1 cellular context compared by ENCODE assay signal in the genomic region with DNA sequence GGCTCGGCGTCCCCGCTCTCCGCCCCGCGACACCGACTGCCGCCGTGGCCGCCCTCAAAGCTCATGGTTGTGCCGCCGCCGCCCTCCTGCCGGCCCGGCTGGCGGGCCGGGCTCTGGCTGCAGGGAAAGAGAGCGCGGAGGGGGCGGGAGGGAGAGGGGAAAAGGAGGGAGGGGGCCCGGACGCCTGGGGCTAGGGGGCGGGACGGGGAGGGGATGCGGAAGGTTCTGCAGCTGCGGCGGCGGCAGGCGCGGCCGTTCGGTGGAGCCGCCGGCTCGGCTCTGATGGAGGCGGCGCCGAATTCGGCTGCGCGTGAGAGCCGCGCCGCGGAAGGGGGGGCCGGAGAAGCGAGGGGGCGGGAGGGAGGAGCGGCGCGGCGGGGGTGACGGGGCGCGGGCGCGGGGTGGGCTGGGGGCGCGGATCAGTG.
TF ChIP-seq lines count a peak whose summit lies in the region.

A gene with protein sequence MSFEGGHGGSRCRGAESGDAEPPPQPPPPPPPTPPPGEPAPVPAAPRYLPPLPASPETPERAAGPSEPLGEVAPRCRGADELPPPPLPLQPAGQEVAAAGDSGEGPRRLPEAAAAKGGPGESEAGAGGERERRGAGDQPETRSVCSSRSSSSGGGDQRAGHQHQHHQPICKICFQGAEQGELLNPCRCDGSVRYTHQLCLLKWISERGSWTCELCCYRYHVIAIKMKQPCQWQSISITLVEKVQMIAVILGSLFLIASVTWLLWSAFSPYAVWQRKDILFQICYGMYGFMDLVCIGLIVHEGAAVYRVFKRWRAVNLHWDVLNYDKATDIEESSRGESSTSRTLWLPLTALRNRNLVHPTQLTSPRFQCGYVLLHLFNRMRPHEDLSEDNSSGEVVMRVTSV (minus strand): TSS at position 281 of the 425 bp plus-strand sequence. CDS start 216 bp downstream, at position 65.

TF ChIP-seq in H1, 55 proteins besides CTCF, POLR2A, EP300 and RAD21:
- TF ChIP-seq POU5F1 (IDR thresholded peaks at IDR 0.05; ENCODE audit: low read depth, low read length) (no peak), NRF1 (IDR thresholded peaks at IDR 0.05; ENCODE audit: low read depth, low read length) (no peak), MAFK (IDR thresholded peaks at IDR 0.05; ENCODE audit: low read depth, low read length) (no peak), EZH2 (IDR thresholded peaks at IDR 0.05; ENCODE audit: low read depth, low read length, severe bottlenecking) (no peak), KDM5A (IDR thresholded peaks at IDR 0.05; ENCODE audit: low read length) (no peak), GTF2F1 (IDR thresholded peaks at IDR 0.05; ENCODE audit: borderline replicate concordance, low read depth, low read length) (no peak), CHD2 (IDR thresholded peaks at IDR 0.05; ENCODE audit: low read length) (no peak), RNF2 (IDR thresholded peaks at IDR 0.05; ENCODE audit: borderline replicate concordance, low read depth, low read length, missing control alignments, poor library complexity, severe bottlenecking) (no peak), NANOG (IDR thresholded peaks at IDR 0.05; ENCODE audit: insufficient read depth, low read depth, low read length, poor library complexity, severe bottlenecking) (no peak), BACH1 (IDR thresholded peaks at IDR 0.05; ENCODE audit: low read length) (no peak), ZNF274 (IDR thresholded peaks at IDR 0.05; ENCODE audit: borderline replicate concordance, extremely low read depth, low read length) (no peak), YY1 (IDR thresholded peaks at IDR 0.05; ENCODE audit: low read depth, low read length) (no peak), CHD1 (IDR thresholded peaks at IDR 0.05; ENCODE audit: low read depth, low read length) (no peak), JUND (IDR thresholded peaks at IDR 0.05; ENCODE audit: low read length) (no peak), TAF1 (IDR thresholded peaks at IDR 0.05; ENCODE audit: low read depth, low read length) (no peak), SUZ12 (IDR thresholded peaks at IDR 0.05; ENCODE audit: low read length) (no peak)
- TF ChIP-seq, protein P1, sequence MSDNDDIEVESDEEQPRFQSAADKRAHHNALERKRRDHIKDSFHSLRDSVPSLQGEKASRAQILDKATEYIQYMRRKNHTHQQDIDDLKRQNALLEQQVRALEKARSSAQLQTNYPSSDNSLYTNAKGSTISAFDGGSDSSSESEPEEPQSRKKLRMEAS (IDR thresholded peaks at IDR 0.05): no peak
- TF ChIP-seq, protein P2, sequence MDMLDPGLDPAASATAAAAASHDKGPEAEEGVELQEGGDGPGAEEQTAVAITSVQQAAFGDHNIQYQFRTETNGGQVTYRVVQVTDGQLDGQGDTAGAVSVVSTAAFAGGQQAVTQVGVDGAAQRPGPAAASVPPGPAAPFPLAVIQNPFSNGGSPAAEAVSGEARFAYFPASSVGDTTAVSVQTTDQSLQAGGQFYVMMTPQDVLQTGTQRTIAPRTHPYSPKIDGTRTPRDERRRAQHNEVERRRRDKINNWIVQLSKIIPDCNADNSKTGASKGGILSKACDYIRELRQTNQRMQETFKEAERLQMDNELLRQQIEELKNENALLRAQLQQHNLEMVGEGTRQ (IDR thresholded peaks at IDR 0.05; ENCODE audit: low read length): no peak
